Comparison of ENCODE assay signal across 1 cellular context in genomic region chr22:35043251-35043931, GRCh38.
TF ChIP-seq lines count a peak whose summit lies in the region.

No MANE protein-coding gene starts in this region.

TF ChIP-seq in H1, 55 proteins besides CTCF, POLR2A, EP300 and RAD21 (continued from another document):
- TF ChIP-seq CHD7 (IDR thresholded peaks at IDR 0.05; ENCODE audit: insufficient replicate concordance, low read length) (no peak), CHD2 (IDR thresholded peaks at IDR 0.05; ENCODE audit: low read length) (no peak), NRF1 (IDR thresholded peaks at IDR 0.05; ENCODE audit: low read depth, low read length) (no peak), SUZ12 (IDR thresholded peaks at IDR 0.05; ENCODE audit: low read length) (no peak), MAFK (IDR thresholded peaks at IDR 0.05; ENCODE audit: low read depth, low read length) (no peak), CBX8 (IDR thresholded peaks at IDR 0.05; ENCODE audit: borderline replicate concordance, low read depth, low read length) (no peak), CEBPB (IDR thresholded peaks at IDR 0.05; ENCODE audit: low read depth, low read length) (no peak), KDM4A (IDR thresholded peaks at IDR 0.05; ENCODE audit: low read depth, low read length, severe bottlenecking) (no peak), CTBP2 (IDR thresholded peaks at IDR 0.05; ENCODE audit: borderline replicate concordance, insufficient read depth, insufficient read length, low read length) (no peak), RBBP5 (IDR thresholded peaks at IDR 0.05; ENCODE audit: borderline replicate concordance, low read depth, low read length) (no peak), POU5F1 (IDR thresholded peaks at IDR 0.05; ENCODE audit: low read depth, low read length) (no peak), EZH2 (IDR thresholded peaks at IDR 0.05; ENCODE audit: low read depth, low read length, severe bottlenecking) (no peak), FOSL1 (IDR thresholded peaks at IDR 0.05; ENCODE audit: insufficient read depth, low read depth, low read length) (no peak), RNF2 (IDR thresholded peaks at IDR 0.05; ENCODE audit: borderline replicate concordance, low read depth, low read length, missing control alignments, poor library complexity, severe bottlenecking) (no peak), RFX5 (IDR thresholded peaks at IDR 0.05; ENCODE audit: borderline replicate concordance, low read depth, low read length) (no peak), JUND (IDR thresholded peaks at IDR 0.05; ENCODE audit: low read length) (no peak)
TF ChIP-seq in H1: peak in this region for 0.
